Comparison of ENCODE assay signal across 10 cellular contexts in the genomic region with DNA sequence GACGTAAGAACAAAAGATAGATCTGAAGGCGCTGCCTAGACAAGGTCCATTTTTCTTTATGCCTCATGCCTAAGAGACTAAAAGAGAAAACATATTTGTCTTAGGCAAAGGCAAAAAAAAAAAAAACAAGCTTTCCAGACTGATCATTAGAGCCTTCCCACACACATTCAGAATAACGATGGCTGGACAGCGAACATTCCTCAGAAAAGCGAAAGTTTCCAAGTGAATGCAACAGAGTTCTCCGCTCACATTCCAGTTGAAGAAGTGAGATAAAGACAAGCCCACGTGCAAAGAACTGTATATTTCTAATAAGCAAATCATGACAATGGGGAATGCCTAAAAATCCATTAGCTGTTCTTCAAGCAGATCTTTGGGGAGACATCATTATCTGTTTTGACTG.
A peak's percentile ranks its signal among the peaks of the same experiment; 100 is the strongest.
DNase-seq lines count a peak whose midpoint lies in the region; FAIRE-seq and TF ChIP-seq lines count a peak whose summit lies in the region.
"Had no signal": no experiment of that assay in that cellular context is flagged by ENCODE, and none has a peak within 500 bp of the region (broad histone marks: within the 10 kb centered on the region; RNA-seq: fewer than 3 reads in every experiment).

No MANE protein-coding gene starts in this region.

- intact Hi-C loops in endothelial cell of umbilical vein (cut with micrococcal nuclease) (loop anchor here (5.0 kb wide), 1 partner anchor 319 kb away; no protein-coding TSS in a partner anchor), tibial artery (cut with DNase I; ENCODE audit: low total_unique reads) (no loop called here), vagina (cut with DNase I) (no loop called here)

- H3K27ac Mint-ChIP-seq in mesothelial cell of epicardium, result peak overlapping the region; percentile 69

- BruUV-seq in endothelial cell of umbilical vein (replicated peaks; lab: Mats Ljungman, UMichigan), result no TSS peak

- H4K20me1 ChIP-seq in endothelial cell of umbilical vein (replicated peaks; ENCODE audit: control insufficient read depth, extremely low read depth, insufficient read depth, low read length), result no peaks in the 10 kb centered on the region

- H3K9me3 ChIP-seq in endothelial cell of umbilical vein (replicated peaks; ENCODE audit: control insufficient read depth, insufficient read depth, low read length) (no peaks in the 10 kb centered on the region), tibial artery (no peaks in the 10 kb centered on the region), vagina (no peaks in the 10 kb centered on the region)

- H3K9me1 ChIP-seq in endothelial cell of umbilical vein (replicated peaks; ENCODE audit: control insufficient read depth, extremely low read depth, insufficient read depth, low read length), result no peaks in the 10 kb centered on the region

- no peaks in the 10 kb centered on the region for H3K9me3 Mint-ChIP-seq in mesothelial cell of epicardium

- peak overlapping the region in 2 of 3 experiments; percentile 19 for H3K4me3 ChIP-seq in endothelial cell of umbilical vein (replicated peaks in 1 of 3; ENCODE audit: insufficient read depth in 1 of 3, low read depth in 1 of 3, low read length in 3 of 3)
- peak overlapping the region in 1 of 2 donors; percentile 30 for H3K4me3 ChIP-seq in tibial artery
- peak overlapping the region in 1 of 2 donors; percentile 25 for H3K4me3 ChIP-seq in vagina

- peaks cover 18% of the 10 kb centered on the region for H3K4me1 Mint-ChIP-seq in mesothelial cell of epicardium

- H3K4me1 ChIP-seq in endothelial cell of umbilical vein (ENCODE audit: control insufficient read depth, extremely low read depth, insufficient read depth, low read length) (peaks cover 3% of the 10 kb centered on the region), tibial artery (peaks cover 0 to 10% (median 3%) of the 10 kb centered on the region in 4 donors), vagina (no peaks in the 10 kb centered on the region)

- H3K36me3 ChIP-seq in endothelial cell of umbilical vein (ENCODE audit: control insufficient read depth in 2 of 2, extremely low read depth in 1 of 2, insufficient read depth in 2 of 2, low read length in 2 of 2) (no peaks in the 10 kb centered on the region), tibial artery (no peaks in the 10 kb centered on the region), vagina (no peaks in the 10 kb centered on the region)

- H3K27me3 ChIP-seq in endothelial cell of umbilical vein (ENCODE audit: control insufficient read depth in 2 of 2, insufficient read depth in 2 of 2, low read length in 2 of 2) (no peaks in the 10 kb centered on the region), tibial artery (peaks cover 0 to 3% of the 10 kb centered on the region in 2 donors), vagina (no peaks in the 10 kb centered on the region)

- DNase-seq in A172 (ENCODE audit: low spot score) (peak; percentile 46), NCI-H226 (peak; percentile 33), endothelial cell of umbilical vein (ENCODE audit: low read depth, low spot score) (no peak), mesothelial cell of epicardium (ENCODE audit: low spot score in 2 of 2, unreplicated experiment in 2 of 2) (no peak), tibial artery (no peak), vagina (ENCODE audit: extremely low spot score in 2 of 2) (no peak), NCI-H2081 treated with DMSO at 0.1 percent for 48 hours (lab: John Stamatoyannopoulos, UW) (no peak)
- DNase-seq in activated CD4-positive, alpha-beta T cell treated with anti-CD3 and anti-CD28 coated beads, Interleukin-2, amount 50 U/mL, for 4 hours, result no peak
- DNase-seq: NCI-H446 treated with DMSO at 0.1 percent for 48 hours had no signal

- POLR2A ChIA-PET in endothelial cell of umbilical vein (lab: Charles Lee), result no interaction called here

- TF ChIP-seq POLR2A in endothelial cell of umbilical vein (IDR thresholded peaks at IDR 0.05; ENCODE audit: low read depth, low read length), result no peak
- no peak for TF ChIP-seq POLR2A in vagina (IDR thresholded peaks at IDR 0.05)

- TF ChIP-seq CTCF in endothelial cell of umbilical vein (IDR thresholded peaks at IDR 0.05; ENCODE audit: extremely low read depth in 1 of 2, insufficient read depth in 1 of 2, low read depth in 1 of 2, low read length in 2 of 2) (no peak), mesothelial cell of epicardium (IDR thresholded peaks at IDR 0.05; ENCODE audit: unreplicated experiment) (no peak), tibial artery (IDR thresholded peaks at IDR 0.05) (no peak), vagina (IDR thresholded peaks at IDR 0.05) (no peak)

- no peak for FAIRE-seq in endothelial cell of umbilical vein (lab: Jason Lieb, UNC)
- FAIRE-seq: G401.6 had no signal

- H2AFZ ChIP-seq in endothelial cell of umbilical vein (ENCODE audit: low read depth, low read length), result peak overlapping the region; percentile 21

- H3K9ac ChIP-seq in endothelial cell of umbilical vein (replicated peaks; ENCODE audit: extremely low read depth, insufficient read depth, low read length), result no peak overlapping the region

- peaks cover 6% of the 10 kb centered on the region for H3K27me3 Mint-ChIP-seq in mesothelial cell of epicardium (ENCODE audit: low read depth)

- no peak overlapping the region for H3K27ac ChIP-seq in endothelial cell of umbilical vein (ENCODE audit: insufficient read depth, low read depth, low read length)
- no peak overlapping the region for H3K27ac ChIP-seq in tibial artery
- H3K27ac ChIP-seq in vagina, result no peak overlapping the region

- CTCF ChIA-PET in endothelial cell of umbilical vein (lab: Charles Lee), result interaction anchor here (0.7 to 3.3 kb wide), 13 partner anchors 8 to 1359 kb away, joined by 3 to 43 read pairs (median 4); no protein-coding TSS in a partner anchor

- dilution Hi-C loops in endothelial cell of umbilical vein (cut with MboI; ENCODE audit: extremely low pct_ligation_motif_present, low sequenced_read_pairs), result no loop called here

- H3K79me2 ChIP-seq in endothelial cell of umbilical vein (ENCODE audit: control insufficient read depth, insufficient read depth, low read length), result no peaks in the 10 kb centered on the region

- peak overlapping the region; percentile 41 for H3K4me2 ChIP-seq in endothelial cell of umbilical vein (ENCODE audit: insufficient read depth, low read length)

- H3K4me3 Mint-ChIP-seq in mesothelial cell of epicardium, result peak overlapping the region; percentile 54

- H3K36me3 Mint-ChIP-seq in mesothelial cell of epicardium, result no peaks in the 10 kb centered on the region

TF ChIP-seq in endothelial cell of umbilical vein, 7 proteins besides CTCF, POLR2A, EP300 and RAD21:
- TF ChIP-seq EZH2 (IDR thresholded peaks at IDR 0.05; ENCODE audit: borderline replicate concordance, low read depth, low read length, severe bottlenecking), result no peak
- TF ChIP-seq FOS (IDR thresholded peaks at IDR 0.05; ENCODE audit: borderline replicate concordance, insufficient read depth, low read length), result no peak
- no peak for TF ChIP-seq JUN (IDR thresholded peaks at IDR 0.05; ENCODE audit: borderline replicate concordance, insufficient read depth, insufficient read length, low read depth)
- TF ChIP-seq, protein P1, sequence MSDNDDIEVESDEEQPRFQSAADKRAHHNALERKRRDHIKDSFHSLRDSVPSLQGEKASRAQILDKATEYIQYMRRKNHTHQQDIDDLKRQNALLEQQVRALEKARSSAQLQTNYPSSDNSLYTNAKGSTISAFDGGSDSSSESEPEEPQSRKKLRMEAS (IDR thresholded peaks at IDR 0.05; ENCODE audit: insufficient read depth, insufficient read length), result no peak
- no peak for TF ChIP-seq GATA2 (IDR thresholded peaks at IDR 0.05; ENCODE audit: insufficient read depth, insufficient read length, low read depth, low read length)
- TF ChIP-seq POLR2AphosphoS5 (IDR thresholded peaks at IDR 0.05; ENCODE audit: insufficient read depth, low read depth, low read length), result no peak

Comparison
In these comparisons a context has a peak if more than half of its experiments do, and no peak if none do; other contexts are left out.
1. DNase-seq: peak in A172 (single experiment) and NCI-H226 (single experiment); none in endothelial cell of umbilical vein (single experiment), mesothelial cell of epicardium (0 of 2), tibial artery (0 of 2), vagina (0 of 2), activated CD4-positive, alpha-beta T cell treated with anti-CD3 and anti-CD28 coated beads, Interleukin-2, amount 50 U/mL, for 4 hours (0 of 2) and NCI-H2081 treated with DMSO at 0.1 percent for 48 hours (single experiment).